Comparison of ENCODE assay signal across 14 cellular contexts in the genomic region with DNA sequence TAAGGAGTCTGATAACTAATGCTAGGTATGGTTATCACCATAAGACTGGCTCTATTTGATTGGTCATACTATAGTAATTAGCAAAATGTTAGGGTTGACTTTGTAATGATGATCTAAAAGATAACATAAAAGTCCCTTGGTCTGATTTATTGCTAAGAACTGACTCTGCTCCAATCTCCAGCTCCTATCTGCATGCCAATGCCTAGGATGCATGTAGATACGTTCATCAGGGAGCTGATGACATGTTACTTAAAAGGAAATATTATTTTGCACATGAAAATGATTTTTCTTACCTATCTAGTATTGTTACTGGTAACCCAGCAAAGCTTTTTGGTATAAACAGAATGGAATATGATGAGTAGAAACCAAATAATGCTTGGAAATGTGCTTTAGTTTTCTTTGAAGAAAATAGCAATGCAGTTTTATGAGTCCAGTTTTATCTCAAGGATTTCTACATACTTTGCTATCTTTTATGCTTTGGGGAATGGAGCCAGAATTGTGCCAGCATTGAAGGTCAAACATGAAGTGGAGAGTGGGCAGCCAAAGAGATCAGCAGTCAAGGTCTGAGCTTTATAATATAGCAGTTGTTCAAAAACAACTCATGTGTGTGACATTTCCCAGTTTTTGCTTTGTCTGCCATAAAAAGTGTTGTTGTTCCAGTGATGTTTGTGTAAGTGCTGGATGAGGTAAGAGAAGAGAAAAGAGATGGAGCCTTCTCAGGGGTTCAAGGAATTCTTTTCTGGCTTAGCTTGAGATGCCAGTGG.
"Had no signal": no experiment of that assay in that cellular context is flagged by ENCODE, and none has a peak within 500 bp of the region (broad histone marks: within the 10 kb centered on the region; RNA-seq: fewer than 3 reads in every experiment).

No MANE protein-coding gene starts in this region.

- ATAC-seq: activated CD4-positive, CD25-positive, alpha-beta regulatory T cell treated with anti-CD3 and anti-CD28 coated beads, Interleukin-2, amount 50 U/mL, for 24 hours; esophagus mucosa; foreskin keratinocyte had no signal

- H3K4me3 Mint-ChIP-seq: nephron; T-helper 2 cell treated with Interferon-gamma antibody and Interleukin-4, amounts not matched to agents 5 μg/mL and 100 μg/mL, for 36 hours had no signal

- H3K9me3 Mint-ChIP-seq: nephron; T-helper 2 cell treated with Interferon-gamma antibody and Interleukin-4, amounts not matched to agents 5 μg/mL and 100 μg/mL, for 36 hours had no signal

- H3K9me3 ChIP-seq: mucosa of descending colon, stomach had no signal

- H3K27me3 ChIP-seq: dorsolateral prefrontal cortex, foreskin keratinocyte, stomach had no signal

- H3K36me3 ChIP-seq: stomach had no signal

- H3K4me1 Mint-ChIP-seq: nephron had no signal

- H3K4me1 ChIP-seq: foreskin keratinocyte had no signal

- H3K4me3 ChIP-seq: dorsolateral prefrontal cortex, lung, mucosa of descending colon, stomach had no signal

- DNase-seq: activated naive CD4-positive, alpha-beta T cell treated with anti-CD3 and anti-CD28 coated beads, Interleukin-2, amount 50 U/mL, for 16 hours; activated T-cell treated with anti-CD3 and anti-CD28 coated beads, Interleukin-2, amount 50 U/mL, for 1 hour; anterior cingulate cortex; dorsolateral prefrontal cortex; foreskin keratinocyte; stimulated activated CD4-positive, alpha-beta T cell treated with anti-CD3 and anti-CD28 coated beads, Interleukin-15, amount 100 ng/mL, for 24 hours; stimulated activated CD4-positive, alpha-beta T cell treated with anti-CD3 and anti-CD28 coated beads, Interleukin-4, amount 100 ng/mL, for 24 hours; stomach had no signal

- H3K27ac Mint-ChIP-seq: nephron; T-helper 2 cell treated with Interferon-gamma antibody and Interleukin-4, amounts not matched to agents 5 μg/mL and 100 μg/mL, for 36 hours had no signal
